Comparison of ENCODE assay signal across 12 cellular contexts in the genomic region with DNA sequence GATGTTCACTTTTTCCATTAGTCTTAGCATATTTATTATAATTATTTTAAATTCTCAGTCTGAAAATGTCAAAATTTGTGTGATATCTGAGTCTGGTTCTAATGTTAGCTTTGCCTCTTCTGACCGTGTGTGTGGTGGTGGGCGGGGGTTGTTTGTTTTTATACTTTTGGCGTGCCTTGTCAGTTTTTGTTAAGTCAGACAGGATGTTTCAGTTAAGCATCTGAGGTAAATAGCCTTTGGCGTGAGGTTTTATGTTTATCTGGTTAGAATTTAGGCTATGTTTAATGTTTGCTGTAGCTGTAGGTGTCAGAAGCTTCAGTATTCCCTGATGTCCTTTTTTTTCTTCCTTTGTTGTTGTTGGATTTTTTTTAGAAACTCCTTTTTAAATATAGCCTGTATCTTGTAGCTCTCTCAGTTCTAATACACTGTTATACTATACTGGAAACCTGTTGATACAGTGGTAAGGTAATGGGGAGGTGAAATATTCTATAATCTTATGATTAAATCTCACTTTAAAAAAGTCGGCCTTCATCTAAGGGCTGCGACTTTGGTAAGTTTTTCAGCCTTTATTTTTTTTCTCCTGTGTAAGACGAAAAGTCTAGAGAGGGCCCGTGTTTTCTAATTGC.
DNase-seq lines count a peak whose midpoint lies in the region; ATAC-seq and TF ChIP-seq lines count a peak whose summit lies in the region.
"Had no signal": no experiment of that assay in that cellular context is flagged by ENCODE, and none has a peak within 500 bp of the region (broad histone marks: within the 10 kb centered on the region; RNA-seq: fewer than 3 reads in every experiment).

No MANE protein-coding gene starts in this region.

- H3K4me3 Mint-ChIP-seq in T-cell: peak overlapping the region in 2 of 3 donors; percentile 28 to 54
- H3K4me3 Mint-ChIP-seq in endothelial cell (ENCODE audit: unreplicated experiment): no peak overlapping the region
- H3K4me3 Mint-ChIP-seq: naive B cell had no signal

- no TSS peak for BruUV-seq in PC-9 (replicated peaks; lab: Mats Ljungman, UMichigan)

- no peaks in the 10 kb centered on the region for H3K9me3 ChIP-seq in spleen
- no peaks in the 10 kb centered on the region for H3K9me3 ChIP-seq in psoas muscle
- no peaks in the 10 kb centered on the region for H3K9me3 ChIP-seq in PC-9 (ENCODE audit: insufficient read depth, low read depth)
- H3K9me3 ChIP-seq: ascending aorta had no signal

- H3K4me1 Mint-ChIP-seq in T-cell: peaks cover 39 to 51% (median 41%) of the 10 kb centered on the region in 3 donors
- H3K4me1 Mint-ChIP-seq in endothelial cell (ENCODE audit: unreplicated experiment): peaks cover 45% of the 10 kb centered on the region

- no peak overlapping the region for H2AFZ ChIP-seq in PC-9

- H3F3A ChIP-seq in PC-9 (ENCODE audit: insufficient read depth, low read depth): 0 out of 2 replicates have a peak, but pooled peaks cover 3% of the 10 kb centered on the region

- no peaks in the 10 kb centered on the region for H3K27me3 Mint-ChIP-seq in T-cell
- H3K27me3 Mint-ChIP-seq in endothelial cell (ENCODE audit: unreplicated experiment): peaks cover 2% of the 10 kb centered on the region
- H3K27me3 Mint-ChIP-seq: naive B cell had no signal

- CTCF ChIA-PET in T-cell (lab: Charles Lee): no interaction called here
- CTCF ChIA-PET in PC-9 (lab: Charles Lee): no interaction called here

- TF ChIP-seq CTCF in endothelial cell (IDR thresholded peaks at IDR 0.05; ENCODE audit: unreplicated experiment): no peak
- TF ChIP-seq CTCF in spleen (IDR thresholded peaks at IDR 0.05 in 8 of 11, conservative IDR thresholded peaks at IDR 0.05 in 3 of 11): no peak
- TF ChIP-seq CTCF in psoas muscle (IDR thresholded peaks at IDR 0.05): no peak
- TF ChIP-seq CTCF in PC-9 (conservative IDR thresholded peaks at IDR 0.05): no peak

- no peaks in the 10 kb centered on the region for H4K20me1 ChIP-seq in PC-9 (ENCODE audit: insufficient read depth)

- H3K4me1 ChIP-seq in spleen (peaks cover 4 to 33% (median 17%) of the 10 kb centered on the region in 6 donors), psoas muscle (no peaks in the 10 kb centered on the region), PC-9 (replicated peaks; ENCODE audit: insufficient read depth) (no peaks in the 10 kb centered on the region)

- no peaks in the 10 kb centered on the region for H3K9me2 ChIP-seq in PC-9 (ENCODE audit: insufficient read depth)

- peaks cover 0 to 74% (median 23%) of the 10 kb centered on the region in 6 donors for H3K36me3 ChIP-seq in spleen
- H3K36me3 ChIP-seq in psoas muscle (ENCODE audit: insufficient read depth in 1 of 2, low read depth in 1 of 2): peaks cover 3 to 26% of the 10 kb centered on the region in 2 donors
- peaks cover 4% of the 10 kb centered on the region; the same call in 1 of the 2 replicates for H3K36me3 ChIP-seq in PC-9 (ENCODE audit: low read depth)

- H3K27ac ChIP-seq in spleen: peak overlapping the region; percentile 16 to 74 (median 56)
- no peak overlapping the region for H3K27ac ChIP-seq in psoas muscle
- H3K27ac ChIP-seq in PC-9: no peak overlapping the region

- H3K27ac Mint-ChIP-seq in T-cell: peak overlapping the region; percentile 86 to 87
- H3K27ac Mint-ChIP-seq in endothelial cell (ENCODE audit: unreplicated experiment): peak overlapping the region; percentile 81

- 44 to 58% (median 53%) methylated on average over 8 of the region's 8 CpGs for WGBS in spleen, 5 donors
- WGBS in psoas muscle, 3 donors: 63 to 70% (median 69%) methylated on average over 8 of the region's 8 CpGs

- peaks cover 73% of the 10 kb centered on the region for H3K36me3 Mint-ChIP-seq in T-cell
- peaks cover 40% of the 10 kb centered on the region for H3K36me3 Mint-ChIP-seq in endothelial cell (ENCODE audit: low read depth, unreplicated experiment)

- POLR2A ChIA-PET in T-cell (lab: Charles Lee) (no interaction called here), PC-9 (lab: Charles Lee; ENCODE audit: unreplicated experiment) (interaction anchor here (0.6 kb wide), 1 partner anchor 112 kb away, joined by 3 read pairs; no protein-coding TSS in a partner anchor)

- DNase-seq in activated naive CD4-positive, alpha-beta T cell treated with Interleukin-2 at 50 U/mL for 16 hours: peak; percentile 29
- no peak for DNase-seq in activated naive CD4-positive, alpha-beta T cell (lab: John Stamatoyannopoulos, UW)
- peak in 30 of 34 experiments; percentile 4 to 44 (median 21) for DNase-seq in T-cell
- no peak for DNase-seq in endothelial cell (ENCODE audit: low spot score)
- DNase-seq in spleen: no peak
- DNase-seq in psoas muscle: no peak
- DNase-seq in PC-9: no peak
- DNase-seq: foreskin melanocyte, naive B cell, NCI-H2171 had no signal

- H3K4me3 ChIP-seq in spleen (no peak overlapping the region), psoas muscle (no peak overlapping the region), PC-9 (no peak overlapping the region)
- H3K4me3 ChIP-seq: ascending aorta had no signal

- peak; percentile 55 to 77 (median 70) for ATAC-seq in T-cell (replicated peaks in 1 of 4)
- no peak for ATAC-seq in psoas muscle
- no peak for ATAC-seq in GM21526 (IDR thresholded peaks at IDR 0.05; ENCODE audit: low FRiP score, unreplicated experiment)

- H3K79me2 ChIP-seq in PC-9 (ENCODE audit: low read depth): no peaks in the 10 kb centered on the region

- H3K4me2 ChIP-seq in PC-9: no peak overlapping the region

- H3K9me3 Mint-ChIP-seq in T-cell (peaks cover 0 to 3% (median 0%) of the 10 kb centered on the region in 3 donors), endothelial cell (ENCODE audit: unreplicated experiment) (no peaks in the 10 kb centered on the region)

- H3K27me3 ChIP-seq in spleen (replicated peaks in 1 of 7) (no peaks in the 10 kb centered on the region), psoas muscle (ENCODE audit: insufficient read depth in 3 of 3, low read length in 2 of 3) (no peaks in the 10 kb centered on the region), PC-9 (ENCODE audit: insufficient read depth, low read depth) (no peaks in the 10 kb centered on the region)
- H3K27me3 ChIP-seq: ascending aorta had no signal

- intact Hi-C loops in spleen (cut with DNase I; ENCODE audit: low total_unique reads): no loop called here
- intact Hi-C loops in psoas muscle (cut with DNase I): no loop called here
- intact Hi-C loops in PC-9 (cut with micrococcal nuclease; ENCODE audit: unreplicated experiment): no loop called here

- TF ChIP-seq POLR2A in spleen (IDR thresholded peaks at IDR 0.05): no peak

Comparison
In these comparisons a context has a peak if more than half of its experiments do, and no peak if none do; other contexts are left out.
1. DNase-seq: peak in activated naive CD4-positive, alpha-beta T cell treated with Interleukin-2 at 50 U/mL for 16 hours (single experiment) and T-cell (30 of 34); none in activated naive CD4-positive, alpha-beta T cell (0 of 4), endothelial cell (single experiment), spleen (single experiment), psoas muscle (0 of 2) and PC-9 (0 of 2).
2. ATAC-seq: peak in T-cell (4 of 4); none in psoas muscle (0 of 4) and GM21526 (single experiment).
3. H3K27ac ChIP-seq: peak in spleen (8 of 8); none in psoas muscle (single experiment) and PC-9 (single experiment).